In genomic region chr9:98867434-98868168, GRCh38 we compare ENCODE assay signal across 10 cellular contexts.
DNase-seq lines count a peak whose midpoint lies in the region; ATAC-seq, FAIRE-seq and TF ChIP-seq lines count a peak whose summit lies in the region.
"Had no signal": no experiment of that assay in that cellular context is flagged by ENCODE, and none has a peak within 500 bp of the region (broad histone marks: within the 10 kb centered on the region; RNA-seq: fewer than 3 reads in every experiment).

No MANE protein-coding gene starts in this region.

- H3K9ac ChIP-seq in adipocyte (ENCODE audit: low read length) (peak overlapping the region; percentile 58), kidney (ENCODE audit: low read length in 2 of 2) (no peak overlapping the region)

- intact Hi-C loops in kidney (cut with DNase I), result loop anchor here (10.0 kb wide), 1 partner anchor 127 kb away; no protein-coding TSS in a partner anchor
- intact Hi-C loops in upper lobe of right lung (cut with DNase I), result no loop called here

- H3K36me3 ChIP-seq in adipocyte (ENCODE audit: control insufficient read depth, insufficient read depth, low read length, severe bottlenecking) (no peaks in the 10 kb centered on the region), kidney (ENCODE audit: control insufficient read depth in 1 of 2, insufficient read depth in 2 of 2, low read length in 2 of 2) (no peaks in the 10 kb centered on the region), upper lobe of right lung (no peaks in the 10 kb centered on the region), H7 (replicated peaks; ENCODE audit: control insufficient read depth, insufficient read depth, low read length) (no peaks in the 10 kb centered on the region)

- peaks cover 60% of the 10 kb centered on the region for H3K4me1 ChIP-seq in adipocyte (ENCODE audit: control insufficient read depth, insufficient read depth, low read length)
- peaks cover 4 to 8% of the 10 kb centered on the region in 2 donors for H3K4me1 ChIP-seq in kidney (ENCODE audit: control insufficient read depth in 1 of 2, insufficient read depth in 1 of 2, low read depth in 1 of 2, low read length in 2 of 2)
- peaks cover 14% of the 10 kb centered on the region for H3K4me1 ChIP-seq in upper lobe of right lung

- ATAC-seq in upper lobe of right lung (peak; percentile 87), GM21423 (IDR thresholded peaks at IDR 0.05; ENCODE audit: unreplicated experiment) (no peak)

- H3K9me3 ChIP-seq in adipocyte (ENCODE audit: control insufficient read depth, low read length) (peaks cover 4% of the 10 kb centered on the region), kidney (ENCODE audit: control insufficient read depth in 1 of 2, low read length in 2 of 2) (no peaks in the 10 kb centered on the region), upper lobe of right lung (no peaks in the 10 kb centered on the region)

- H3K27ac ChIP-seq in kidney (ENCODE audit: low read depth in 2 of 2, low read length in 2 of 2), result peak overlapping the region; percentile 18 to 25
- peak overlapping the region; percentile 52 for H3K27ac ChIP-seq in upper lobe of right lung
- H3K27ac ChIP-seq: C4-2B had no signal

- no peaks in the 10 kb centered on the region for H3K27me3 ChIP-seq in adipocyte (replicated peaks; ENCODE audit: control insufficient read depth, insufficient read depth, low read length)
- no peaks in the 10 kb centered on the region for H3K27me3 ChIP-seq in upper lobe of right lung
- H3K27me3 ChIP-seq in H7 (ENCODE audit: control insufficient read depth, insufficient read depth, low read length), result no peaks in the 10 kb centered on the region; the same call in 1 of the 2 replicates

- DNase-seq in SIG-M5 treated with dmso at 0.1 percent for 504 hours (lab: John Stamatoyannopoulos, UW; ENCODE audit: unreplicated experiment), result peak; percentile 55
- DNase-seq in SIG-M5 (lab: John Stamatoyannopoulos, UW), result no peak
- peak; percentile 94 for DNase-seq in adipocyte (ENCODE audit: low read depth)
- peak; percentile 90 for DNase-seq in kidney
- no peak for DNase-seq in upper lobe of right lung
- DNase-seq in activated naive CD4-positive, alpha-beta T cell treated with Interleukin-2 at 50 U/mL for 16 hours, result no peak
- DNase-seq in H7, result no peak

- FAIRE-seq in kidney (lab: Jason Lieb, UNC), result no peak
- FAIRE-seq: colon had no signal

- no peak overlapping the region for H3K4me3 ChIP-seq in adipocyte (ENCODE audit: low read length)
- no peak overlapping the region for H3K4me3 ChIP-seq in kidney (ENCODE audit: low read length in 2 of 2)
- H3K4me3 ChIP-seq in upper lobe of right lung, result no peak overlapping the region
- no peak overlapping the region for H3K4me3 ChIP-seq in H7 (ENCODE audit: insufficient read depth, low read depth, low read length)

- TF ChIP-seq CTCF in kidney (IDR thresholded peaks at IDR 0.05; ENCODE audit: borderline replicate concordance, extremely low read depth, insufficient read depth), result no peak
- no peak for TF ChIP-seq CTCF in upper lobe of right lung (IDR thresholded peaks at IDR 0.05)

Comparison
In these comparisons a context has a peak if more than half of its experiments do, and no peak if none do; other contexts are left out.
1. DNase-seq: peak in SIG-M5 treated with dmso at 0.1 percent for 504 hours (single experiment), adipocyte (single experiment) and kidney (single experiment); none in SIG-M5 (single experiment), upper lobe of right lung (single experiment), activated naive CD4-positive, alpha-beta T cell treated with Interleukin-2 at 50 U/mL for 16 hours (single experiment) and H7 (single experiment).